1 cellular context compared by ENCODE assay signal in the genomic region with DNA sequence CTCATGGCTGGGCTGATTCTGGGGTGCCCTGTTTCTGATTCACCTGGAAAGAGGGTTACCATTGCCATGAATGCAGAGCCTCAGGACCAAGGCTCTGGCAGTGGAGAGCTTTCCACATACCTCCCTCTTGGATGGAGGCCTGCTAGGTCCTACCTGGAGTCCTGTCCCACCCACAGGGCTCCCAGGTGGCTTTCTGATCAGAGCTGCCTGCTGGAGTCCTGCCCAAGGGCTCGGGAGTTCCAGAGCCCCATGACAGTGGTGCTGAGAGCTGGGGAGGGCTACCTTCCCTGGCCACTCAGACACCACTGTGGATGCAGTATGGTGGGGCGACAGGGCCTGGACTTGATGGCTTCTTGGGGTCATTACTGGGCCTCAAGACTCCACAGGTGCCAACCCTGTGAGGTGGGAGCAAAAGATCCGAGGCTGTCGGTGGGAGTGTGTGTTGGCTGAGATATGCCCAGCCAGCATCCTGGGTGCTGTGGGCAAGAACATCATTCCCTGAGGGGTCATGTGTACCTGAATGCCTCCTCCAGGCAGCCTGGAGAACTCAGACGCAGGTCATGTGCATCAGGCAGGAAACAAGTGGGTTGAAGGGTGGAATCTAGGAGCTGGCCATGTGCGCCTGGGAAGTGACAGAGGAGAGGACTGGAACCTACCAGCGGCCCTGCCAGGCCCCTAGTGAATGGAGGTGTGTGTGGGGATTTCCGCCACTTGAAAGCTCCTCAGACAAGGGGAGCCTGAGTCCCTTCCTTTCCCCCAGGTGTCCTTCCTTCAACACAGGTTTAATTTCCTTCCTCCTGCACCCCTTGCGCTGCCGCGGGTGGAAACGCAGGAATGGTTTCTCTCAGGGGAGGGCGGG.
TF ChIP-seq lines count a peak whose summit lies in the region.

No MANE protein-coding gene starts in this region.

TF ChIP-seq in GM23338, 12 proteins besides CTCF, POLR2A, EP300 and RAD21 (continued from another document):
- no peak for TF ChIP-seq ZNF462 (CRISPR knock-in tag; IDR thresholded peaks at IDR 0.05)
- TF ChIP-seq POLR2AphosphoS5 (IDR thresholded peaks at IDR 0.05; ENCODE audit: low read depth) = no peak
